Comparison of ENCODE assay signal across 8 cellular contexts in the genomic region with DNA sequence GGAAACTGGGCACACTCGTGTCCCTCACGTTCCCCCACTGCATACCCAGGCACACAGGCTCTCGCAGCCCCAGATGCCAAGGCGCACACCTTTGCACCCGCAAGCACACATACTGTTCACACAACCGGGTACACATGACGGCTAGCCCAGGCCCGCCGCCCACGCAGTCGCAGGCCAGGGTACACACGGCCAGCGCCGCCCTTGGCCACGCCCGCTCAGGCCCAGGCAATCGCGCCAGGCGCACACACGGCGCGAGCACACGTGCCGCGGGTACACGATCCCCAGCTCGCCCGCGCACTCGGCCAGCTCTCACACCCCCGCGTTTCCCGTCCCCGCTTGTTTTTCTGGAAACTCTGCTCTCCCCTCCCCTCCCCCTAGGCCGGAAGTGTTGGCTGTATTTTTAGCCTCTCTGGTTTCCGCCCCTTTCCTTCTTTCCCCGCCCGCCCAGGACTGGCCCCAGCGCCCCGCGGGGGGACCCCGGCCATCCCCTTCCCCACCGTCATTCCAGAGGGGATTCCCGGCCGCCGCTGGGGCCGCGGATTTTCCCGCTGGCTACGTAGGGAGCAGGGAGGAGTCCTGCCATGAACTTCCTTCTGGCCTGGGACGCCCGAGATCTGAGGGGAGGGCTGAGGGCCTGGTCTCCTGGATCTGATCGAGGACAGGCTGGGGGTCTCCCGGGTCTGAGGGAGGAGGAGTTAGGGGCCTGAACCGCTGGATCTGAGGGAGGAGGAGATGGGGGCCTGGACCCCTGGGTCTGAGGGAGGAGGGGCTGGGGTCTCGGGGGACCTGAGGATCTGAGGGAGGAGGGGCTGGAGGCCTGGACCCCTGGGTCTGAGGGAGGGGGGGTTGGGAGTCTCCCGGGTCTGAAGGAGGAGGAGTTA. TPM values are rescaled to one million over a fixed set of nuclear protein-coding genes. Genes with fewer than 3 reads are reported as not detected.
DNase-seq lines count a peak whose midpoint lies in the region; ATAC-seq and TF ChIP-seq lines count a peak whose summit lies in the region.

No MANE protein-coding gene starts in this region.

- peaks cover 29 to 44% of the 10 kb centered on the region in 2 experiments for H3K4me1 Mint-ChIP-seq in H9

- peaks cover 0 to 10% (median 6%) of the 10 kb centered on the region in 3 experiments; a peak in 6 of 7 replicates for H3K36me3 Mint-ChIP-seq in H9 (ENCODE audit: insufficient read depth in 1 of 3, low read depth in 3 of 3)

- no peak for ATAC-seq in GM18867 (IDR thresholded peaks at IDR 0.05; ENCODE audit: unreplicated experiment)

- H3K4me2 ChIP-seq in H9 (ENCODE audit: insufficient read depth, insufficient read length, low read length), result peak overlapping the region; percentile 60

- H3T11ph ChIP-seq in H9 (ENCODE audit: low read length), result no peak overlapping the region

- peak; percentile 13 to 61 (median 28) for TF ChIP-seq POLR2A in spleen (IDR thresholded peaks at IDR 0.05)

- H3K27me3 ChIP-seq in H9 (ENCODE audit: insufficient read depth, low read length) (no peaks in the 10 kb centered on the region), spleen (replicated peaks in 1 of 7) (no peaks in the 10 kb centered on the region)

- peak overlapping the region; percentile 80 for H3K9ac ChIP-seq in H9 (ENCODE audit: extremely low read depth, insufficient read length, low read length)

- H2BK12ac ChIP-seq in H9 (ENCODE audit: insufficient read length, low read depth, low read length), result peak overlapping the region; percentile 18

- peak overlapping the region; percentile 4 to 96 (median 44) for H3K4me3 ChIP-seq in spleen

- no peak overlapping the region for H4K8ac ChIP-seq in H9 (replicated peaks; ENCODE audit: insufficient read length, low read depth, low read length)

- H3K9me3 Mint-ChIP-seq in H9, result no peaks in the 10 kb centered on the region; a peak in 1 of 5 replicates

- peak overlapping the region; percentile 97 for H2BK120ac ChIP-seq in H9 (ENCODE audit: low read depth, low read length, poor library complexity, severe bottlenecking)

- intact Hi-C loops in spleen (cut with DNase I; ENCODE audit: low total_unique reads), result no loop called here

- H3K27ac Mint-ChIP-seq in H9, result peak overlapping the region; percentile 99 to 100 (median 100)

- no peaks in the 10 kb centered on the region for H3K79me1 ChIP-seq in H9 (ENCODE audit: insufficient read depth, low read depth, low read length, poor library complexity, severe bottlenecking)

- peak overlapping the region; percentile 94 for H3K14ac ChIP-seq in H9 (ENCODE audit: insufficient read depth, low read length)

- no peak overlapping the region for H3K56ac ChIP-seq in H9 (ENCODE audit: insufficient read length, low read depth, low read length)

- H2AFZ ChIP-seq in H9 (ENCODE audit: low read length), result no peak overlapping the region

- H2AK5ac ChIP-seq in H9 (ENCODE audit: insufficient read length, low read length), result no peak overlapping the region

- WGBS in H9 (ENCODE audit: extremely low coverage, insufficient read length, low lambda C conversion rate), result no CpG with 5 or more reads among the region's 57 CpGs
- WGBS in spleen, 5 donors, result 1 to 2% (median 1%) methylated on average over 49 to 57 of the region's 57 CpGs

- H2BK5ac ChIP-seq in H9 (ENCODE audit: insufficient read length, low read length), result no peak overlapping the region

- H4K5ac ChIP-seq in H9 (ENCODE audit: insufficient read length, low read depth, low read length), result peak overlapping the region; percentile 43

- no peaks in the 10 kb centered on the region for H4K20me1 ChIP-seq in H9 (ENCODE audit: control insufficient read depth, insufficient read depth, insufficient read length)

- H2BK20ac ChIP-seq in H9 (ENCODE audit: low read depth, low read length, poor library complexity, severe bottlenecking), result no peak overlapping the region

- DNase-seq in DMS153 (lab: John Stamatoyannopoulos, UW) (peak; percentile 71), H9 (peak; percentile 91), NCI-H2171 treated with DMSO at 0.1 percent for 48 hours (lab: John Stamatoyannopoulos, UW) (peak; percentile 73), islet precursor cell (peak; percentile 92), spleen (peak; percentile 98)
- peak; percentile 73 for DNase-seq in activated CD4-positive, CD25-positive, alpha-beta regulatory T cell treated with anti-CD3 and anti-CD28 coated beads, Interleukin-2, amount 50 U/mL, for 16 hours (ENCODE audit: low read depth, low spot score)
- DNase-seq in central memory CD4-positive, alpha-beta T cell, result peak; percentile 77

- no peaks in the 10 kb centered on the region for H3K9me3 ChIP-seq in H9 (ENCODE audit: control insufficient read depth, low read depth, low read length)
- H3K9me3 ChIP-seq in spleen, result no peaks in the 10 kb centered on the region

- peaks cover 6% of the 10 kb centered on the region; the same call in 1 of the 2 replicates for H3K4me1 ChIP-seq in H9 (ENCODE audit: insufficient read depth, low read length)
- H3K4me1 ChIP-seq in spleen, result peaks cover 61 to 88% (median 83%) of the 10 kb centered on the region in 6 donors

- peak overlapping the region; percentile 25 for H4K91ac ChIP-seq in H9 (ENCODE audit: insufficient read length, low read depth, low read length)

- H3K23me2 ChIP-seq in H9 (ENCODE audit: insufficient read length, low read depth, low read length, poor library complexity, severe bottlenecking), result peaks cover 22% of the 10 kb centered on the region

- peak overlapping the region; percentile 42 for H3K27ac ChIP-seq in H9 (ENCODE audit: insufficient read length, low read depth, low read length)
- peak overlapping the region; percentile 88 to 100 (median 99) for H3K27ac ChIP-seq in spleen

- H3K4ac ChIP-seq in H9 (ENCODE audit: low read depth, low read length), result no peak overlapping the region; the same call in 1 of the 2 replicates

- H3K4me3 Mint-ChIP-seq in H9, result peak overlapping the region; percentile 87 to 95

- peaks cover 0 to 11% (median 2%) of the 10 kb centered on the region in 6 donors for H3K36me3 ChIP-seq in spleen

- no peaks in the 10 kb centered on the region; the same call in 1 of the 2 replicates for H3K27me3 Mint-ChIP-seq in H9 (ENCODE audit: low read depth)

- peak overlapping the region; percentile 27; the same call in 1 of the 2 replicates for H2BK15ac ChIP-seq in H9 (ENCODE audit: low read depth, low read length)

- TF ChIP-seq CTCF in H9 (conservative IDR thresholded peaks at IDR 0.05) (no peak), spleen (IDR thresholded peaks at IDR 0.05 in 8 of 11, conservative IDR thresholded peaks at IDR 0.05 in 3 of 11) (peak in 4 of 11 experiments; percentile 9 to 37 (median 10))

- H3K23ac ChIP-seq in H9 (ENCODE audit: insufficient read length, low read depth, low read length), result peak overlapping the region; percentile 1

- H3K79me2 ChIP-seq in H9 (ENCODE audit: insufficient read depth, low read length), result peaks cover 2% of the 10 kb centered on the region; the same call in 1 of the 2 replicates

- H3K18ac ChIP-seq in H9 (ENCODE audit: insufficient read length, low read depth, low read length), result peak overlapping the region; percentile 74

RNA-seq across cellular contexts. Expression of a gene that starts 4.0 kb away (rescaled TPM):
- total RNA-seq in H9 (2021) (14.6 and 15.4 TPM in 2 replicates), spleen (100 to 1,000 TPM in 6 of 7 donors, 10 to 100 TPM in 1; 91.5 to 396 (median 191) TPM)
- polyA plus RNA-seq in spleen, result 100 to 1,000 TPM in 1 of 3 donors, 10 to 100 TPM in 2; 63.2 to 117 (median 72.6) TPM

RNA-seq across cellular contexts. Expression of a gene that starts 9.8 kb away (rescaled TPM):
- total RNA-seq in H9 (2021) (167 and 170 TPM in 2 replicates), spleen (100 to 1,000 TPM in 1 of 7 donors, 10 to 100 TPM in 6; 18.6 to 107 (median 48.4) TPM)
- polyA plus RNA-seq in spleen, result 10 to 100 TPM in 1 of 3 donors, 1 to 10 TPM in 2; 8.9 to 25.8 (median 9.5) TPM

RNA-seq across cellular contexts. Expression of a gene that starts 11.5 kb away (rescaled TPM):
- 48.3 and 49.2 TPM in 2 replicates for total RNA-seq in H9 (2021)
- total RNA-seq in spleen, result 10 to 100 TPM; 25.7 to 45.7 (median 34.6) TPM
- polyA plus RNA-seq in spleen, result 10 to 100 TPM; 15.5 to 28.2 (median 20.5) TPM

RNA-seq across cellular contexts. Expression of a gene that starts 11.8 kb away (rescaled TPM):
- 34.9 and 38.0 TPM in 2 replicates for total RNA-seq in H9 (2021)
- 10 to 100 TPM; 35.0 to 48.1 (median 39.8) TPM for total RNA-seq in spleen
- polyA plus RNA-seq in spleen, result 10 to 100 TPM; 27.4 to 51.3 (median 35.6) TPM

RNA-seq across cellular contexts. Expression of a gene that starts 33.1 kb away (rescaled TPM):
- total RNA-seq in H9 (2021) (2,711 and 2,810 TPM in 2 replicates), spleen (1,000 to 10,000 TPM; 1,378 to 2,109 (median 1,598) TPM)
- 1,000 to 10,000 TPM; 5,364 to 5,747 (median 5,635) TPM for polyA plus RNA-seq in spleen
